In genomic region chr14:76151398-76152332, GRCh38 we compare ENCODE assay signal across 8 cellular contexts. TPM values are rescaled to one million over a fixed set of nuclear protein-coding genes. Genes with fewer than 3 reads are reported as not detected.
DNase-seq lines count a peak whose midpoint lies in the region; ATAC-seq, FAIRE-seq and TF ChIP-seq lines count a peak whose summit lies in the region.

TSS of gene GPATCH2L (plus strand) at chr14:76151922. CDS start at chr14:76154364, 2,442 bp downstream.

- peak within 1 kb of the TSS; percentile 84 to 92 for H3K9ac ChIP-seq in kidney (ENCODE audit: low read length in 2 of 2)

- H3K4me3 Mint-ChIP-seq in central memory CD8-positive, alpha-beta T cell = peak within 1 kb of the TSS; percentile 96

- peaks cover 18 to 29% of the 10 kb centered on the region in 2 donors for H3K4me1 ChIP-seq in kidney (ENCODE audit: control insufficient read depth in 1 of 2, insufficient read depth in 1 of 2, low read depth in 1 of 2, low read length in 2 of 2)

- H3K9me3 ChIP-seq in kidney (ENCODE audit: control insufficient read depth in 1 of 2, low read length in 2 of 2) = no peaks in the 10 kb centered on the region

- peak within 1 kb of the TSS; percentile 98 for H3K27ac Mint-ChIP-seq in central memory CD8-positive, alpha-beta T cell (ENCODE audit: low read depth)

- intact Hi-C loops in kidney (cut with DNase I) = no loop called here

- H3K36me3 ChIP-seq in kidney (ENCODE audit: control insufficient read depth in 1 of 2, insufficient read depth in 2 of 2, low read length in 2 of 2) = peaks cover 6 to 9% of the 10 kb centered on the region in 2 donors

- ATAC-seq in GM19023 (IDR thresholded peaks at IDR 0.05; ENCODE audit: unreplicated experiment) (peak; percentile 85), HG03196 (IDR thresholded peaks at IDR 0.05; ENCODE audit: unreplicated experiment) (peak; percentile 85)
- peak; percentile 90 to 93 for ATAC-seq in activated CD4-positive, CD25-positive, alpha-beta regulatory T cell treated with anti-CD3 and anti-CD28 coated beads, Interleukin-2, amount 50 U/mL, for 24 hours
- peak; percentile 93 for ATAC-seq in central memory CD8-positive, alpha-beta T cell (replicated peaks; ENCODE audit: extremely low read depth, poor library complexity, severe bottlenecking)

- peaks cover 24% of the 10 kb centered on the region for H3K36me3 Mint-ChIP-seq in central memory CD8-positive, alpha-beta T cell (ENCODE audit: insufficient read depth)

- peak within 1 kb of the TSS; percentile 56 to 80 for H3K27ac ChIP-seq in kidney (ENCODE audit: low read depth in 2 of 2, low read length in 2 of 2)

- H3K4me1 Mint-ChIP-seq in central memory CD8-positive, alpha-beta T cell = peaks cover 56% of the 10 kb centered on the region

- H3K4me3 ChIP-seq in AG10803 (ENCODE audit: low read length) = peak within 1 kb of the TSS; percentile 92
- peak within 1 kb of the TSS; percentile 87 to 93 for H3K4me3 ChIP-seq in kidney (ENCODE audit: low read length in 2 of 2)

- no peaks in the 10 kb centered on the region for H3K9me3 Mint-ChIP-seq in central memory CD8-positive, alpha-beta T cell

- peak; percentile 82 for DNase-seq in AG10803 (ENCODE audit: low read depth)
- peak; percentile 80 to 94 for DNase-seq in NCI-H446 (lab: John Stamatoyannopoulos, UW)
- peak; percentile 96 for DNase-seq in central memory CD8-positive, alpha-beta T cell (ENCODE audit: low spot score in 2 of 2)
- DNase-seq in kidney = peak; percentile 98
- DNase-seq in stimulated activated CD4-positive, alpha-beta T cell treated with anti-CD3 and anti-CD28 coated beads, Interleukin-15, amount 100 ng/mL, for 1 hour (ENCODE audit: low read depth in 1 of 2, low spot score in 1 of 2) = peak; percentile 95 to 99

- no peak for FAIRE-seq in kidney (lab: Jason Lieb, UNC)

- no peak for TF ChIP-seq CTCF in AG10803 (conservative IDR thresholded peaks at IDR 0.05; ENCODE audit: low read length)
- no peak for TF ChIP-seq CTCF in kidney (IDR thresholded peaks at IDR 0.05; ENCODE audit: borderline replicate concordance, extremely low read depth, insufficient read depth)

- no peaks in the 10 kb centered on the region for H3K27me3 Mint-ChIP-seq in central memory CD8-positive, alpha-beta T cell

RNA-seq across cellular contexts. Expression of gene GPATCH2L, which starts in this region (rescaled TPM):
- 50.2 TPM for total RNA-seq in kidney
- 4.1 TPM for polyA plus RNA-seq in kidney (ENCODE audit: insufficient read depth, low read depth, low replicate concordance)

Comparison
In these comparisons a context has a peak if more than half of its experiments do, and no peak if none do; other contexts are left out.
1. Peak in every context shown above with its lines: DNase-seq, ATAC-seq, H3K4me3 ChIP-seq and H3K27ac ChIP-seq.